Comparison of ENCODE assay signal across 15 cellular contexts in genomic region chr9:136337416-136338395, GRCh38. TPM values are rescaled to one million over a fixed set of nuclear protein-coding genes. Genes with fewer than 3 reads are reported as not detected.
DNase-seq lines count a peak whose midpoint lies in the region; ATAC-seq and TF ChIP-seq lines count a peak whose summit lies in the region.
"Had no signal": no experiment of that assay in that cellular context is flagged by ENCODE, and none has a peak within 500 bp of the region (broad histone marks: within the 10 kb centered on the region; RNA-seq: fewer than 3 reads in every experiment).

No MANE protein-coding gene starts in this region.

- H2BK12ac ChIP-seq in neuronal stem cell (ENCODE audit: low read length): no peak overlapping the region

- H3K27me3 Mint-ChIP-seq in progenitor cell of endocrine pancreas: no peaks in the 10 kb centered on the region
- H3K27me3 Mint-ChIP-seq: CD4-positive, alpha-beta memory T cell had no signal

- H3K27ac ChIP-seq in left ventricle myocardium inferior (replicated peaks) (no peak overlapping the region), neuronal stem cell (replicated peaks; ENCODE audit: low read length) (no peak overlapping the region), hepatocyte (no peak overlapping the region)
- H3K27ac ChIP-seq in BLaER1 treated with 17β-estradiol and CSF1 and Interleukin-3, amounts not matched to agents 10 nM and 100 nM: peak overlapping the region in 1 of 11 experiments; percentile 22; a peak in 1 of 22 replicates

- H3K4me1 ChIP-seq in left ventricle myocardium inferior (peaks cover 35% of the 10 kb centered on the region), NT2/D1 (ENCODE audit: insufficient read depth, insufficient read length) (peaks cover 30% of the 10 kb centered on the region), neuronal stem cell (ENCODE audit: control insufficient read depth in 2 of 2, insufficient read depth in 1 of 2, low read depth in 1 of 2, low read length in 2 of 2) (peaks cover 0 to 7% of the 10 kb centered on the region in 2 donors), hepatocyte (ENCODE audit: insufficient read depth) (peaks cover 8% of the 10 kb centered on the region)
- peaks cover 20 to 70% (median 63%) of the 10 kb centered on the region in 10 experiments for H3K4me1 ChIP-seq in BLaER1 treated with 17β-estradiol and CSF1 and Interleukin-3, amounts not matched to agents 10 nM and 100 nM
- H3K4me1 ChIP-seq: BE2C had no signal

- no peak overlapping the region for H4K8ac ChIP-seq in neuronal stem cell (ENCODE audit: low read depth, low read length)

- H3K9me3 ChIP-seq in left ventricle myocardium inferior (replicated peaks) (no peaks in the 10 kb centered on the region), NT2/D1 (ENCODE audit: insufficient read depth, low read length) (no peaks in the 10 kb centered on the region), neuronal stem cell (replicated peaks in 1 of 2; ENCODE audit: control insufficient read depth in 2 of 2, insufficient read depth in 1 of 2, low read depth in 1 of 2, low read length in 2 of 2) (no peaks in the 10 kb centered on the region), hepatocyte (ENCODE audit: low read depth) (no peaks in the 10 kb centered on the region)
- H3K9me3 ChIP-seq in BLaER1 treated with 17β-estradiol and CSF1 and Interleukin-3, amounts not matched to agents 10 nM and 100 nM (replicated peaks in 1 of 11): no peaks in the 10 kb centered on the region
- H3K9me3 ChIP-seq: BE2C had no signal

- H2AK5ac ChIP-seq in neuronal stem cell (ENCODE audit: low read depth, low read length): no peak overlapping the region

- H3K9me3 Mint-ChIP-seq in progenitor cell of endocrine pancreas (ENCODE audit: low read depth): no peaks in the 10 kb centered on the region
- H3K9me3 Mint-ChIP-seq: CD14-positive monocyte; CD4-positive, alpha-beta memory T cell had no signal

- peaks cover 22% of the 10 kb centered on the region for H3K79me1 ChIP-seq in neuronal stem cell (ENCODE audit: low read depth, low read length)

- H3K9me2 ChIP-seq in hepatocyte (replicated peaks; ENCODE audit: insufficient read depth): no peaks in the 10 kb centered on the region

- no peak overlapping the region for H3K4ac ChIP-seq in neuronal stem cell (ENCODE audit: low read length)

- no CpG with 5 or more reads among the region's 43 CpGs for WGBS in neuronal stem cell (ENCODE audit: extremely low coverage in 2 of 2, insufficient read length in 2 of 2, insufficient replicate concordance in 1 of 2), 2 donors
- WGBS in hepatocyte (ENCODE audit: low lambda C conversion rate, missing lambda C conversion rate): 92% methylated on average over 42 of the region's 43 CpGs

- intact Hi-C loops in left ventricle myocardium superior (cut with micrococcal nuclease) (no loop called here), left ventricle myocardium inferior (cut with micrococcal nuclease) (no loop called here)

- H3K4me1 Mint-ChIP-seq in progenitor cell of endocrine pancreas (ENCODE audit: low read depth): peaks cover 2% of the 10 kb centered on the region
- H3K4me1 Mint-ChIP-seq: CD4-positive, alpha-beta memory T cell had no signal

- no peak overlapping the region for H2BK15ac ChIP-seq in neuronal stem cell (ENCODE audit: low read length)

- H3K4me2 ChIP-seq in BLaER1 treated with 17β-estradiol and CSF1 and Interleukin-3, amounts not matched to agents 10 nM and 100 nM: peak overlapping the region in 8 of 11 experiments; percentile 29 to 84 (median 82); a peak in 13 of 22 replicates
- H3K4me2 ChIP-seq in neuronal stem cell (ENCODE audit: insufficient read depth, low read length, poor library complexity, severe bottlenecking) (no peak overlapping the region), hepatocyte (no peak overlapping the region)

- H3K18ac ChIP-seq in neuronal stem cell (ENCODE audit: low read length): no peak overlapping the region

- H3K9ac ChIP-seq in BLaER1 treated with 17β-estradiol and CSF1 and Interleukin-3, amounts not matched to agents 10 nM and 100 nM: peak overlapping the region in 7 of 11 experiments; percentile 8 to 60 (median 42); a peak in 8 of 22 replicates
- H3K9ac ChIP-seq in NT2/D1 (ENCODE audit: insufficient read length, low read depth) (peak overlapping the region; percentile 21), neuronal stem cell (ENCODE audit: low read depth, low read length, poor library complexity) (no peak overlapping the region)

- H3K4me3 Mint-ChIP-seq in progenitor cell of endocrine pancreas (ENCODE audit: low read depth): no peak overlapping the region
- H3K4me3 Mint-ChIP-seq: CD14-positive monocyte; CD4-positive, alpha-beta memory T cell had no signal

- no peak overlapping the region for H4K91ac ChIP-seq in neuronal stem cell (ENCODE audit: low read depth, low read length, poor library complexity)

- peaks cover 6% of the 10 kb centered on the region for H3K79me2 ChIP-seq in hepatocyte

- peak overlapping the region; percentile 65 for H3K23ac ChIP-seq in neuronal stem cell (ENCODE audit: low read depth, low read length, poor library complexity)

- peaks cover 39% of the 10 kb centered on the region for H3K36me3 ChIP-seq in left ventricle myocardium inferior
- H3K36me3 ChIP-seq in BLaER1 treated with 17β-estradiol and CSF1 and Interleukin-3, amounts not matched to agents 10 nM and 100 nM: peaks cover 16 to 87% (median 73%) of the 10 kb centered on the region in 11 experiments; a peak in 21 of 22 replicates
- peaks cover 70% of the 10 kb centered on the region for H3K36me3 ChIP-seq in NT2/D1 (ENCODE audit: insufficient read depth, insufficient read length, low read length)
- H3K36me3 ChIP-seq in neuronal stem cell (replicated peaks in 1 of 2; ENCODE audit: control insufficient read depth in 2 of 2, insufficient read depth in 2 of 2, low read length in 2 of 2): peaks cover 28 to 68% of the 10 kb centered on the region in 2 donors
- H3K36me3 ChIP-seq in hepatocyte (replicated peaks; ENCODE audit: insufficient read depth, low read depth): no peaks in the 10 kb centered on the region

- H3K4me3 ChIP-seq in left ventricle myocardium inferior (no peak overlapping the region), NT2/D1 (ENCODE audit: insufficient read length, low read depth) (no peak overlapping the region), neuronal stem cell (ENCODE audit: low read length in 2 of 2) (no peak overlapping the region), hepatocyte (no peak overlapping the region)
- H3K4me3 ChIP-seq in BLaER1 treated with 17β-estradiol and CSF1 and Interleukin-3, amounts not matched to agents 10 nM and 100 nM: no peak overlapping the region

- no peak overlapping the region for H2BK120ac ChIP-seq in neuronal stem cell (ENCODE audit: low read depth, low read length)

- no peak overlapping the region for H2BK5ac ChIP-seq in neuronal stem cell (ENCODE audit: low read length)

- no peak for TF ChIP-seq CTCF in left ventricle myocardium inferior (IDR thresholded peaks at IDR 0.05; ENCODE audit: borderline replicate concordance)
- no peak for TF ChIP-seq CTCF in hepatocyte (IDR thresholded peaks at IDR 0.05; ENCODE audit: poor library complexity)
- TF ChIP-seq CTCF in progenitor cell of endocrine pancreas (IDR thresholded peaks at IDR 0.05; ENCODE audit: unreplicated experiment): no peak

- ATAC-seq in left ventricle myocardium superior: no peak
- ATAC-seq: HCT116 had no signal

- H3K36me3 Mint-ChIP-seq in progenitor cell of endocrine pancreas (ENCODE audit: insufficient read depth): peaks cover 4% of the 10 kb centered on the region
- H3K36me3 Mint-ChIP-seq: CD14-positive monocyte had no signal

- H3K14ac ChIP-seq in neuronal stem cell (ENCODE audit: low read length): no peak overlapping the region

- H3K27me3 ChIP-seq in left ventricle myocardium inferior (ENCODE audit: low read depth) (no peaks in the 10 kb centered on the region), NT2/D1 (ENCODE audit: insufficient read depth, insufficient read length) (no peaks in the 10 kb centered on the region), neuronal stem cell (ENCODE audit: control insufficient read depth in 3 of 3, insufficient read depth in 3 of 3, low read depth in 1 of 3, low read length in 3 of 3) (no peaks in the 10 kb centered on the region), hepatocyte (no peaks in the 10 kb centered on the region)
- H3K27me3 ChIP-seq in BLaER1 treated with 17β-estradiol and CSF1 and Interleukin-3, amounts not matched to agents 10 nM and 100 nM: no peaks in the 10 kb centered on the region
- H3K27me3 ChIP-seq: BE2C had no signal

- DNase-seq in left ventricle myocardium superior: peak; percentile 26
- DNase-seq in left ventricle myocardium inferior: no peak
- no peak for DNase-seq in NT2/D1 (ENCODE audit: low read depth, low spot score)
- DNase-seq in neuronal stem cell (ENCODE audit: low spot score): no peak
- DNase-seq in hepatocyte (ENCODE audit: low spot score): no peak
- DNase-seq in progenitor cell of endocrine pancreas (ENCODE audit: low spot score, unreplicated experiment): no peak
- DNase-seq: BE2C; Calu3; CD4-positive, alpha-beta memory T cell; GDM1; GOT3; H7 had no signal

- H2AFZ ChIP-seq in neuronal stem cell (ENCODE audit: low read length) (no peak overlapping the region), hepatocyte (no peak overlapping the region)

- peaks cover 0 to 100% (median 85%) of the 10 kb centered on the region in 11 experiments; a peak in 19 of 22 replicates for H4K20me1 ChIP-seq in BLaER1 treated with 17β-estradiol and CSF1 and Interleukin-3, amounts not matched to agents 10 nM and 100 nM
- H4K20me1 ChIP-seq in hepatocyte (ENCODE audit: insufficient read depth, poor library complexity, severe bottlenecking): peaks cover 4% of the 10 kb centered on the region

- H3K27ac Mint-ChIP-seq in progenitor cell of endocrine pancreas: no peak overlapping the region
- H3K27ac Mint-ChIP-seq: CD4-positive, alpha-beta memory T cell had no signal

RNA-seq across cellular contexts. Expression of gene GPSM1, which starts 10.4 kb away (rescaled TPM):
- total RNA-seq in left ventricle myocardium superior: 61.7 TPM
- total RNA-seq in left ventricle myocardium inferior: 69.0 TPM
- polyA plus RNA-seq in neuronal stem cell (2013, experiment 1 of 2): 37.4 TPM
- polyA plus RNA-seq in neuronal stem cell (2013, experiment 2 of 2): 37.2 TPM
- 25.5 and 27.3 TPM in 2 replicates for total RNA-seq in hepatocyte
- polyA plus RNA-seq in hepatocyte: 27.2 and 30.0 TPM in 2 replicates
- 79.2 and 82.2 TPM in 2 replicates for total RNA-seq in progenitor cell of endocrine pancreas

RNA-seq across cellular contexts. Expression of gene DNLZ, which starts 25.8 kb away (rescaled TPM):
- total RNA-seq in left ventricle myocardium superior (40.2 TPM), left ventricle myocardium inferior (37.6 TPM), hepatocyte (10.4 and 21.5 TPM in 2 replicates), progenitor cell of endocrine pancreas (16.2 and 18.4 TPM in 2 replicates)
- polyA plus RNA-seq in neuronal stem cell (2013, experiment 1 of 2): 6.7 TPM
- polyA plus RNA-seq in neuronal stem cell (2013, experiment 2 of 2): 6.9 TPM
- 24.3 and 25.3 TPM in 2 replicates for polyA plus RNA-seq in hepatocyte

RNA-seq across cellular contexts. Expression of gene CCDC187, which starts 33.8 kb away (rescaled TPM):
- not detected for total RNA-seq in left ventricle myocardium superior
- not detected for total RNA-seq in left ventricle myocardium inferior
- 0.08 TPM for polyA plus RNA-seq in neuronal stem cell (2013, experiment 1 of 2)
- 0.08 TPM for polyA plus RNA-seq in neuronal stem cell (2013, experiment 2 of 2)
- total RNA-seq in hepatocyte: 0.16 and 0.60 TPM in 2 replicates
- 0.23 and 0.75 TPM in 2 replicates for polyA plus RNA-seq in hepatocyte
- 1.2 and 1.4 TPM in 2 replicates for total RNA-seq in progenitor cell of endocrine pancreas
- total RNA-seq: CD4-positive, alpha-beta memory T cell; H7 had no signal
- polyA plus RNA-seq: CD14-positive monocyte; CD4-positive, alpha-beta memory T cell had no signal

RNA-seq across cellular contexts. Expression of gene CARD9, which starts 35.8 kb away (rescaled TPM):
- total RNA-seq in left ventricle myocardium superior: 0.79 TPM
- 1.2 TPM for total RNA-seq in left ventricle myocardium inferior
- 0.14 TPM for polyA plus RNA-seq in neuronal stem cell (2013, experiment 1 of 2)
- polyA plus RNA-seq in neuronal stem cell (2013, experiment 2 of 2): 0.17 TPM
- total RNA-seq in hepatocyte: 0.68 and 0.80 TPM in 2 replicates
- polyA plus RNA-seq in hepatocyte: 1.5 and 2.5 TPM in 2 replicates
- 1.6 and 2.0 TPM in 2 replicates for total RNA-seq in progenitor cell of endocrine pancreas

Comparison
In these comparisons a context has a peak if more than half of its experiments do, and no peak if none do; other contexts are left out.
1. H3K4me2 ChIP-seq: peak in BLaER1 treated with 17β-estradiol and CSF1 and Interleukin-3, amounts not matched to agents 10 nM and 100 nM (8 of 11); none in neuronal stem cell (single experiment) and hepatocyte (single experiment).